Comparison of ENCODE assay signal across 18 cellular contexts in genomic region chr5:176680226-176680563, GRCh38. TPM values are rescaled to one million over a fixed set of nuclear protein-coding genes. Genes with fewer than 3 reads are reported as not detected.
DNase-seq lines count a peak whose midpoint lies in the region; ATAC-seq and TF ChIP-seq lines count a peak whose summit lies in the region.
"Had no signal": no experiment of that assay in that cellular context is flagged by ENCODE, and none has a peak within 500 bp of the region (broad histone marks: within the 10 kb centered on the region; RNA-seq: fewer than 3 reads in every experiment).

No MANE protein-coding gene starts in this region.

- H3K9me3 ChIP-seq in iPS-15b (ENCODE audit: control insufficient read depth, insufficient read depth, low read length) = no peaks in the 10 kb centered on the region
- H3K9me3 ChIP-seq in osteoblast (ENCODE audit: low read depth, low read length) = no peaks in the 10 kb centered on the region

- H3K4me3 ChIP-seq in GM23338 (peak overlapping the region; percentile 56), iPS-15b (ENCODE audit: low read depth, low read length) (peak overlapping the region; percentile 41), osteoblast (ENCODE audit: insufficient read depth, low read length) (peak overlapping the region; percentile 16)

- H3K4me1 ChIP-seq in GM23338 (ENCODE audit: insufficient read depth) (peaks cover 3% of the 10 kb centered on the region; the same call in 1 of the 2 replicates), iPS-15b (ENCODE audit: control insufficient read depth, insufficient read depth, low read length) (no peaks in the 10 kb centered on the region), osteoblast (ENCODE audit: insufficient read depth, low read length) (peaks cover 10% of the 10 kb centered on the region)
- H3K4me1 ChIP-seq: Caco-2 had no signal

- H3F3A ChIP-seq in GM23338 (replicated peaks; ENCODE audit: low read depth) = no peaks in the 10 kb centered on the region

- H2AFZ ChIP-seq in GM23338 (peak overlapping the region; percentile 96), osteoblast (ENCODE audit: low read length) (no peak overlapping the region)

- H3K79me2 ChIP-seq in GM23338 (replicated peaks; ENCODE audit: insufficient read depth) (no peaks in the 10 kb centered on the region), osteoblast (ENCODE audit: insufficient read depth, low read length) (no peaks in the 10 kb centered on the region)

- DNase-seq in GM23338 (ENCODE audit: low spot score) (peak; percentile 51), astrocyte of the hippocampus (ENCODE audit: low read depth, low spot score) (peak; percentile 14), osteoblast (ENCODE audit: insufficient read length, low spot score, missing footprints) (peak; percentile 67), NOMO-1 treated with dmso at 0.1 percent for 144 hours (lab: John Stamatoyannopoulos, UW; ENCODE audit: unreplicated experiment) (no peak), GM10248 (ENCODE audit: extremely low spot score) (no peak), midbrain (lab: John Stamatoyannopoulos, UW) (no peak)
- DNase-seq: AML-193, Caco-2, MM.1S, NCI-H187 treated with DMSO at 0.1 percent for 48 hours, NCI-H2171, NCI-H774, SHP77 had no signal

- peaks cover 22% of the 10 kb centered on the region for H3K27me3 Mint-ChIP-seq in GM23338 (ENCODE audit: insufficient read depth, low read depth, poor library complexity)

- peak overlapping the region; percentile 80 for H3K4me2 ChIP-seq in GM23338
- no peak overlapping the region for H3K4me2 ChIP-seq in osteoblast (ENCODE audit: insufficient read depth, low read length)
- H3K4me2 ChIP-seq: KMS-11 had no signal

- no peak overlapping the region for H3K27ac Mint-ChIP-seq in GM23338

- H3K9ac ChIP-seq in iPS-15b (ENCODE audit: low read depth, low read length) = no peak overlapping the region
- H3K9ac ChIP-seq: KMS-11 had no signal

- ATAC-seq in GM23338 (peak; percentile 65), HG03095 (IDR thresholded peaks at IDR 0.05; ENCODE audit: unreplicated experiment) (no peak)
- ATAC-seq: Panc1 had no signal

- H3K4me3 Mint-ChIP-seq in GM23338 = no peak overlapping the region; the same call in 2 of the 3 replicates

- peaks cover 4% of the 10 kb centered on the region for H3K9me3 Mint-ChIP-seq in GM23338

- peaks cover 20% of the 10 kb centered on the region for H3K4me1 Mint-ChIP-seq in GM23338

- H3K36me3 ChIP-seq in GM23338 (ENCODE audit: insufficient read depth) (no peaks in the 10 kb centered on the region), iPS-15b (ENCODE audit: control insufficient read depth, insufficient read depth, low read length) (no peaks in the 10 kb centered on the region), osteoblast (ENCODE audit: insufficient read depth, low read length) (no peaks in the 10 kb centered on the region)

- CTCF ChIA-PET in GM10248 (lab: Yijun Ruan, JAX) = interaction anchor here (0.9 to 15.2 kb wide), 4 partner anchors 13 to 29 kb away, joined by 3 to 158 read pairs (median 4); no protein-coding TSS in a partner anchor

- no peak for TF ChIP-seq CTCF in GM23338 (conservative IDR thresholded peaks at IDR 0.05; ENCODE audit: low read depth in 2 of 2)
- no peak for TF ChIP-seq CTCF in osteoblast (IDR thresholded peaks at IDR 0.05; ENCODE audit: extremely low read depth, low read depth, low read length)
- no peak for TF ChIP-seq CTCF in GM10248 (IDR thresholded peaks at IDR 0.05; ENCODE audit: control extremely low read depth, extremely low read depth, low read depth, missing control alignments)

- no peaks in the 10 kb centered on the region for H4K20me1 ChIP-seq in GM23338 (replicated peaks; ENCODE audit: insufficient read depth)
- H4K20me1 ChIP-seq in osteoblast (ENCODE audit: insufficient read depth, low read length) = no peaks in the 10 kb centered on the region

- no peaks in the 10 kb centered on the region for H3K9me2 ChIP-seq in GM23338 (ENCODE audit: insufficient read depth)

- H3K27ac ChIP-seq in GM23338 (ENCODE audit: low read depth) (no peak overlapping the region), osteoblast (ENCODE audit: low read depth, low read length) (no peak overlapping the region)
- H3K27ac ChIP-seq: KMS-11 had no signal

- POLR2A ChIA-PET in GM10248 (lab: Yijun Ruan, JAX) = no interaction called here

- H3K27me3 ChIP-seq in GM23338 (ENCODE audit: insufficient read depth) (peaks cover 22% of the 10 kb centered on the region), iPS-15b (ENCODE audit: control insufficient read depth, insufficient read depth, low read length) (peaks cover 36% of the 10 kb centered on the region), osteoblast (ENCODE audit: insufficient read depth, low read length) (peaks cover 60% of the 10 kb centered on the region)

- H3K36me3 Mint-ChIP-seq in GM23338 (ENCODE audit: low read depth) = no peaks in the 10 kb centered on the region; the same call in 2 of the 3 replicates

TF ChIP-seq in GM23338, 12 proteins besides CTCF, POLR2A, EP300 and RAD21:
- TF ChIP-seq EZH2 (IDR thresholded peaks at IDR 0.05; ENCODE audit: low read depth, unreplicated experiment) (peak; percentile 47), STAT1 (IDR thresholded peaks at IDR 0.05; ENCODE audit: unreplicated experiment) (no peak)

RNA-seq across cellular contexts. Expression of gene TSPAN17, which starts 32.9 kb away (rescaled TPM):
- total RNA-seq in GM23338 (2014; rRNA removed; shearing (Covaris generic)) = 51.0 and 52.1 TPM in 2 replicates
- polyA plus RNA-seq in GM23338 (2016; fragmentation: Nextera tagmentation; extraction: Ambion mirVana) = 11.7 TPM in 2 replicates
- 26.1 and 33.6 TPM in 2 replicates for total RNA-seq in osteoblast

RNA-seq across cellular contexts. Expression of gene EIF4E1B, which starts 49.7 kb away (rescaled TPM):
- total RNA-seq in GM23338 (2014; rRNA removed; shearing (Covaris generic)) = 0.17 TPM in 1 of 2 replicates, not detected in the other
- 0.10 TPM in 1 of 2 replicates, not detected in the other for polyA plus RNA-seq in GM23338 (2016; fragmentation: Nextera tagmentation; extraction: Ambion mirVana)
- not detected in 2 replicates for total RNA-seq in osteoblast
- total RNA-seq: Caco-2, NCI-H460 had no signal

RNA-seq across cellular contexts. Expression of gene SNCB, which starts 49.9 kb away (rescaled TPM):
- 1.8 and 3.6 TPM in 2 replicates for total RNA-seq in GM23338 (2014; rRNA removed; shearing (Covaris generic))
- 13.5 and 13.8 TPM in 2 replicates for polyA plus RNA-seq in GM23338 (2016; fragmentation: Nextera tagmentation; extraction: Ambion mirVana)
- not detected in 2 replicates for total RNA-seq in osteoblast
- total RNA-seq: Caco-2 had no signal

Comparison
In these comparisons a context has a peak if more than half of its experiments do, and no peak if none do; other contexts are left out.
1. DNase-seq: peak in GM23338 (single experiment), astrocyte of the hippocampus (single experiment) and osteoblast (single experiment); none in NOMO-1 treated with dmso at 0.1 percent for 144 hours (single experiment), GM10248 (single experiment) and midbrain (single experiment).
2. Peak in every context shown above with its lines, with median percentiles within 50 percentile points of each other: H3K4me3 ChIP-seq.